ENCODE assay signal across 20 cellular contexts in the genomic region with DNA sequence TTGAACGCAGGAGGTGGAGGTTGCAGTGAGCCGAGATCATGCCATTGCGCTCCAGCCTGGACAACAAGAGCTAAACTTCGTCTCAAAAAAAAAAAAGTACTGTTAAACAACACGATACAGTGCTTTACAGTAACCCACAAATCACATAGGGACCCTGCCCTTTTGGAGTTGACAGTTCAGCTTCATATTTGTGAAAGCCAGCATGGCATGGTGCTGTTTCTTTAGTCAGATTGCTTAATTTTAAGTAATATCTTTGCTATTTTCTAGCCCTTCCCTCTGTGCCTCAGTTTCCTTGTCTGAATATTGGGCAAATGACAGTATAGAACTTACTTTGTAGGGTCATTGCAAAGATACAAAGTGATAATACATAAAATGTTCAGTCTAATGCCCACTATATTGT.
"Had no signal": no experiment of that assay in that cellular context is flagged by ENCODE, and none has a peak within 500 bp of the region (broad histone marks: within the 10 kb centered on the region; RNA-seq: fewer than 3 reads in every experiment).

No MANE protein-coding gene starts in this region.

- H3K9me3 Mint-ChIP-seq: activated B cell treated with CpG ODN at 0.5 μM for 24 hours; dendritic cell treated with granulocyte-macrophage colony-stimulating factor and Interleukin-4, amounts not matched to agents 40 ng/mL and 50 ng/mL, for 4 days; naive thymus-derived CD8-positive, alpha-beta T cell; T-helper 2 cell treated with Interferon-gamma antibody and Interleukin-4, amounts not matched to agents 5 μg/mL and 100 μg/mL, for 36 hours had no signal

- ATAC-seq: left lung; naive thymus-derived CD8-positive, alpha-beta T cell had no signal

- FAIRE-seq: kidney, small intestine had no signal

- H3K9me3 ChIP-seq: ascending aorta, breast epithelium, left lung, right atrium auricular region, SJCRH30 had no signal

- H3K4me3 Mint-ChIP-seq: activated B cell treated with CpG ODN at 0.5 μM for 24 hours; dendritic cell treated with granulocyte-macrophage colony-stimulating factor and Interleukin-4, amounts not matched to agents 40 ng/mL and 50 ng/mL, for 4 days had no signal

- H3K4me3 ChIP-seq: ascending aorta, breast epithelium, left lung, right atrium auricular region, SJCRH30 had no signal

- H3K27ac ChIP-seq: ascending aorta, breast epithelium, foreskin keratinocyte, left lung, right atrium auricular region, SJCRH30 had no signal

- H3K27me3 Mint-ChIP-seq: activated B cell treated with CpG ODN at 0.5 μM for 24 hours; dendritic cell treated with granulocyte-macrophage colony-stimulating factor and Interleukin-4, amounts not matched to agents 40 ng/mL and 50 ng/mL, for 4 days; naive thymus-derived CD8-positive, alpha-beta T cell; progenitor cell of endocrine pancreas had no signal

- DNase-seq: activated B cell treated with CpG ODN at 0.5 μM for 24 hours; activated CD4-positive, alpha-beta T cell treated with anti-CD3 and anti-CD28 coated beads, Interleukin-2, amount 50 U/mL, for 1 hour; effector memory CD4-positive, alpha-beta T cell; foreskin keratinocyte; glutamatergic neuron; hypothalamus; kidney; left lung; naive thymus-derived CD8-positive, alpha-beta T cell; occipital lobe; SJCRH30; small intestine; stimulated activated CD4-positive, alpha-beta T cell treated with anti-CD3 and anti-CD28 coated beads, Interleukin-4, amount 100 ng/mL, for 4 hours; stimulated activated CD8-positive, alpha-beta memory T cell treated with anti-CD3 and anti-CD28 coated beads, Interleukin-4, amount 100 ng/mL, for 48 hours had no signal

- H3K4me1 ChIP-seq: breast epithelium, foreskin keratinocyte had no signal

- H3K27me3 ChIP-seq: ascending aorta, breast epithelium, foreskin keratinocyte, left lung, right atrium auricular region, SJCRH30 had no signal

- H3K27ac Mint-ChIP-seq: dendritic cell treated with granulocyte-macrophage colony-stimulating factor and Interleukin-4, amounts not matched to agents 40 ng/mL and 50 ng/mL, for 4 days; progenitor cell of endocrine pancreas had no signal
